Comparison of ENCODE assay signal across 34 cellular contexts in genomic region chr6:37334047-37334446, GRCh38.
"Had no signal": no experiment of that assay in that cellular context is flagged by ENCODE, and none has a peak within 500 bp of the region (broad histone marks: within the 10 kb centered on the region; RNA-seq: fewer than 3 reads in every experiment).

No MANE protein-coding gene starts in this region.

- H3K36me3 ChIP-seq: breast epithelium had no signal

- DNase-seq: activated B cell treated with CpG ODN at 0.5 μM for 24 hours; activated CD4-positive, alpha-beta memory T cell treated with anti-CD3 and anti-CD28 coated beads for 36 hours; activated CD4-positive, alpha-beta T cell treated with anti-CD3 and anti-CD28 coated beads for 4 hours; activated CD4-positive, alpha-beta T cell treated with anti-CD3 and anti-CD28 coated beads, Interleukin-2, amount 10 ng/mL, durations not matched to agents 24 days and 14 days; activated CD4-positive, alpha-beta T cell treated with anti-CD3 and anti-CD28 coated beads, Interleukin-2, amount 50 U/mL, for 1 hour; activated CD4-positive, alpha-beta T cell treated with anti-CD3 and anti-CD28 coated beads, Interleukin-2, amount 50 U/mL, for 4 hours; activated CD4-positive, CD25-positive, alpha-beta regulatory T cell treated with anti-CD3 and anti-CD28 coated beads, Interleukin-2, amount 50 U/mL, for 72 hours; activated CD8-positive, alpha-beta memory T cell treated with anti-CD3 and anti-CD28 coated beads, Interleukin-2, amount 50 U/mL, for 4 hours; activated CD8-positive, alpha-beta T cell treated with anti-CD3 and anti-CD28 coated beads for 36 hours; activated effector memory CD4-positive, alpha-beta T cell treated with anti-CD3 and anti-CD28 coated beads, Interleukin-2, amount 50 U/mL, for 16 hours; activated gamma-delta T cell treated with Interleukin-2 at 50 U/mL for 16 hours; activated naive CD4-positive, alpha-beta T cell; activated naive CD4-positive, alpha-beta T cell treated with anti-CD3 and anti-CD28 coated beads for 36 hours; activated naive CD4-positive, alpha-beta T cell treated with anti-CD3 and anti-CD28 coated beads, Interleukin-2, amount 50 U/mL, for 16 hours; activated naive CD8-positive, alpha-beta T cell treated with anti-CD3 and anti-CD28 coated beads for 36 hours; activated T-cell treated with anti-CD3 and anti-CD28 coated beads for 4 hours; activated T-cell treated with anti-CD3 and anti-CD28 coated beads, Interleukin-2, amount 50 U/mL, for 1 hour; activated T-cell treated with anti-CD3 and anti-CD28 coated beads, Interleukin-2, amount 50 U/mL, for 72 hours; adrenal gland; amniotic stem cell; aorta; body of pancreas; brain microvascular endothelial cell; central memory CD4-positive, alpha-beta T cell; T-helper 1 cell; T-helper 2 cell; T-helper 9 cell had no signal

- ATAC-seq: activated CD8-positive, alpha-beta T cell treated with anti-CD3 and anti-CD28 coated beads for 36 hours; activated naive CD4-positive, alpha-beta T cell treated with anti-CD3 and anti-CD28 coated beads, Interleukin-2, amount 50 U/mL, for 72 hours; activated T-cell treated with anti-CD3 and anti-CD28 coated beads, Interleukin-2, amount 50 U/mL, for 72 hours; activated T-helper 17 cell treated with anti-CD3 and anti-CD28 coated beads, Interleukin-2, amount 50 U/mL, for 72 hours; body of pancreas had no signal

- H3K27me3 Mint-ChIP-seq: activated B cell treated with CpG ODN at 0.5 μM for 24 hours; activated CD4-positive, alpha-beta memory T cell treated with anti-CD3 and anti-CD28 coated beads for 36 hours; activated CD4-positive, alpha-beta T cell treated with anti-CD3 and anti-CD28 coated beads, Interleukin-2, amount 10 ng/mL, durations not matched to agents 24 days and 14 days; activated CD8-positive, alpha-beta T cell treated with anti-CD3 and anti-CD28 coated beads for 36 hours; activated naive CD8-positive, alpha-beta T cell treated with anti-CD3 and anti-CD28 coated beads for 36 hours; activated T-helper 17 cell treated with anti-CD3 and anti-CD28 coated beads, Interleukin-2, amount 50 U/mL, for 72 hours had no signal

- H3K4me1 Mint-ChIP-seq: activated B cell treated with CpG ODN at 0.5 μM for 24 hours; activated CD4-positive, alpha-beta T cell treated with anti-CD3 and anti-CD28 coated beads, Interleukin-2, amount 10 ng/mL, durations not matched to agents 24 days and 14 days; activated T-helper 17 cell treated with anti-CD3 and anti-CD28 coated beads, Interleukin-2, amount 50 U/mL, for 72 hours had no signal

- H3K36me3 Mint-ChIP-seq: activated naive CD4-positive, alpha-beta T cell treated with anti-CD3 and anti-CD28 coated beads, Interleukin-2, amount 50 U/mL, for 72 hours had no signal

- H3K4me1 ChIP-seq: adrenal gland, body of pancreas, breast epithelium had no signal

- H3K4me3 Mint-ChIP-seq: activated B cell treated with CpG ODN at 0.5 μM for 24 hours; activated CD4-positive, alpha-beta memory T cell treated with anti-CD3 and anti-CD28 coated beads for 36 hours; activated CD4-positive, alpha-beta T cell treated with anti-CD3 and anti-CD28 coated beads, Interleukin-2, amount 10 ng/mL, durations not matched to agents 24 days and 14 days; activated CD8-positive, alpha-beta T cell treated with anti-CD3 and anti-CD28 coated beads for 36 hours; activated naive CD4-positive, alpha-beta T cell treated with anti-CD3 and anti-CD28 coated beads for 36 hours; activated naive CD8-positive, alpha-beta T cell treated with anti-CD3 and anti-CD28 coated beads for 36 hours; activated T-cell treated with anti-CD3 and anti-CD28 coated beads, Interleukin-2, amount 50 U/mL, for 72 hours; activated T-helper 1 cell treated with anti-CD3 and anti-CD28 coated beads, Interleukin-12 subunit alpha, Interleukin-12 subunit beta, Interleukin-2, Interleukin-4 antibody, amounts not matched to agents 30 ng/mL and 10 ng/mL and 1 ng/mL, durations not matched to agents 14 hours and 24 hours and 36 hours; activated T-helper 17 cell treated with anti-CD3 and anti-CD28 coated beads, Interleukin-2, amount 50 U/mL, for 72 hours; T-helper 1 cell treated with Interleukin-12 subunit alpha and Interleukin-12 subunit beta and Interleukin-4 antibody, amounts not matched to agents 30 μg/mL and 1 μg/mL, for 36 hours; T-helper 2 cell treated with Interferon-gamma antibody and Interleukin-4, amounts not matched to agents 5 μg/mL and 100 μg/mL, for 36 hours had no signal

- H3K4me3 ChIP-seq: adrenal gland, body of pancreas, breast epithelium had no signal

- H3K27ac ChIP-seq: adrenal gland, body of pancreas, brain microvascular endothelial cell, breast epithelium, VCaP had no signal

- H3K9me3 Mint-ChIP-seq: activated B cell treated with CpG ODN at 0.5 μM for 24 hours; activated CD4-positive, alpha-beta memory T cell treated with anti-CD3 and anti-CD28 coated beads for 36 hours; activated CD4-positive, alpha-beta T cell treated with anti-CD3 and anti-CD28 coated beads, Interleukin-2, amount 10 ng/mL, durations not matched to agents 24 days and 14 days; activated CD8-positive, alpha-beta T cell treated with anti-CD3 and anti-CD28 coated beads for 36 hours; activated naive CD4-positive, alpha-beta T cell treated with anti-CD3 and anti-CD28 coated beads for 36 hours; activated naive CD4-positive, alpha-beta T cell treated with anti-CD3 and anti-CD28 coated beads, Interleukin-2, amount 50 U/mL, for 72 hours; activated naive CD8-positive, alpha-beta T cell treated with anti-CD3 and anti-CD28 coated beads for 36 hours; activated T-cell treated with anti-CD3 and anti-CD28 coated beads, Interleukin-2, amount 50 U/mL, for 72 hours; activated T-helper 1 cell treated with anti-CD3 and anti-CD28 coated beads, Interleukin-12 subunit alpha, Interleukin-12 subunit beta, Interleukin-2, Interleukin-4 antibody, amounts not matched to agents 30 ng/mL and 10 ng/mL and 1 ng/mL, durations not matched to agents 14 hours and 24 hours and 36 hours; activated T-helper 17 cell treated with anti-CD3 and anti-CD28 coated beads, Interleukin-2, amount 50 U/mL, for 72 hours; T-helper 1 cell treated with Interleukin-12 subunit alpha and Interleukin-12 subunit beta and Interleukin-4 antibody, amounts not matched to agents 30 μg/mL and 1 μg/mL, for 36 hours; T-helper 2 cell treated with Interferon-gamma antibody and Interleukin-4, amounts not matched to agents 5 μg/mL and 100 μg/mL, for 36 hours had no signal

- H3K27me3 ChIP-seq: adrenal gland, body of pancreas, brain microvascular endothelial cell, breast epithelium had no signal

- H3K27ac Mint-ChIP-seq: activated B cell treated with CpG ODN at 0.5 μM for 24 hours; activated CD4-positive, alpha-beta T cell treated with anti-CD3 and anti-CD28 coated beads, Interleukin-2, amount 10 ng/mL, durations not matched to agents 24 days and 14 days; activated CD8-positive, alpha-beta T cell treated with anti-CD3 and anti-CD28 coated beads for 36 hours; activated naive CD4-positive, alpha-beta T cell treated with anti-CD3 and anti-CD28 coated beads for 36 hours; activated naive CD8-positive, alpha-beta T cell treated with anti-CD3 and anti-CD28 coated beads for 36 hours; activated T-cell treated with anti-CD3 and anti-CD28 coated beads, Interleukin-2, amount 50 U/mL, for 72 hours; activated T-helper 1 cell treated with anti-CD3 and anti-CD28 coated beads, Interleukin-12 subunit alpha, Interleukin-12 subunit beta, Interleukin-2, Interleukin-4 antibody, amounts not matched to agents 30 ng/mL and 10 ng/mL and 1 ng/mL, durations not matched to agents 14 hours and 24 hours and 36 hours; T-helper 1 cell treated with Interleukin-12 subunit alpha and Interleukin-12 subunit beta and Interleukin-4 antibody, amounts not matched to agents 30 μg/mL and 1 μg/mL, for 36 hours; T-helper 2 cell treated with Interferon-gamma antibody and Interleukin-4, amounts not matched to agents 5 μg/mL and 100 μg/mL, for 36 hours had no signal
